ENCODE assay signal across 7 cellular contexts in the genomic region with DNA sequence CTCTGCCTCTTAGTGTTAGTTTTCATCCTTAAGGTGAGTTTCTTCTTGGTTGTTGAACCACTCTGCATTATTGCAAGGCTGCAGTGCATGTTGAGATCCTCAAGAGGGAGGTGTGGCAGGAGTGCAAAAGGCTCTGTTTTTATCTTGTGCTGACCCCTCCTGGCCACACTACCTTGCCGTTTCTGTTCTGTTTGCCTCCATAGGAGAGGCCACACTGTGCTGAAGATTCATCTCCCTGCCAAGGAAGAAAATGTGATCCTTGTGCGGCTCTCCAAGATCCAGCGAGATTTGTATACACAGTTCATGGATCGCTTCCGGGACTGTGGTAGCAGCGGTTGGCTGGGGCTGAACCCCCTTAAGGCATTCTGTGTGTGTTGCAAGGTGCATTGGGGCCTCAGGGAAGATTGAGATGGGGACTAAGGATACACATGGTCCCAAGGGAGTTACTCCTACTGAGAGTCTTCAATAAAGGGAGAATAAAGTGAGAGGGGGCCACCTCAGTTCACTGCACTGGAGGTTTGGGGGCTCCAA. TPM values are rescaled to one million over a fixed set of nuclear protein-coding genes. Genes with fewer than 3 reads are reported as not detected.
DNase-seq lines count a peak whose midpoint lies in the region; ATAC-seq and TF ChIP-seq lines count a peak whose summit lies in the region.

No MANE protein-coding gene starts in this region.

- H3K9me3 Mint-ChIP-seq in GM23338 = no peaks in the 10 kb centered on the region

- no peaks in the 10 kb centered on the region for H3K79me2 ChIP-seq in GM23338 (replicated peaks; ENCODE audit: insufficient read depth)

- no peak overlapping the region for H2AFZ ChIP-seq in GM23338

- no peaks in the 10 kb centered on the region for H3K4me1 Mint-ChIP-seq in GM23338

- no peaks in the 10 kb centered on the region for H3K4me1 ChIP-seq in GM23338 (ENCODE audit: insufficient read depth)

- peak; percentile 99 for ATAC-seq in GM23338

- no peak overlapping the region for H3K27ac ChIP-seq in GM23338 (ENCODE audit: low read depth)
- peak overlapping the region; percentile 74 for H3K27ac ChIP-seq in VCaP

- H3K27me3 Mint-ChIP-seq in GM23338 (ENCODE audit: insufficient read depth, low read depth, poor library complexity) = peaks cover 2% of the 10 kb centered on the region

- H3K9me2 ChIP-seq in GM23338 (ENCODE audit: insufficient read depth) = no peaks in the 10 kb centered on the region

- no peak overlapping the region for H3K4me2 ChIP-seq in GM23338

- no peaks in the 10 kb centered on the region; the same call in 1 of the 2 replicates for H3F3A ChIP-seq in GM23338 (replicated peaks; ENCODE audit: low read depth)

- DNase-seq in ELR (ENCODE audit: low read depth) (peak; percentile 77), GM23338 (ENCODE audit: low spot score) (peak; percentile 92), NCI-H1694 treated with DMSO at 0.1 percent for 48 hours (lab: John Stamatoyannopoulos, UW) (peak; percentile 17), fibroblast of the conjunctiva (ENCODE audit: low read depth) (peak; percentile 67), retinal pigment epithelial cell (ENCODE audit: low read depth) (peak; percentile 28), superior temporal gyrus (ENCODE audit: extremely low spot score) (no peak)

- H3K4me3 ChIP-seq in GM23338 = no peak overlapping the region
- no peak overlapping the region for H3K4me3 ChIP-seq in retinal pigment epithelial cell (ENCODE audit: low read length)

- peaks cover 63% of the 10 kb centered on the region for H3K36me3 Mint-ChIP-seq in GM23338 (ENCODE audit: low read depth)

- H4K20me1 ChIP-seq in GM23338 (replicated peaks; ENCODE audit: insufficient read depth) = peaks cover 4% of the 10 kb centered on the region; the same call in 1 of the 2 replicates

- 0 out of 2 replicates have a peak overlapping the region, but pooled peaks have one; percentile 41 for H3K27ac Mint-ChIP-seq in GM23338

- no peak overlapping the region for H3K4me3 Mint-ChIP-seq in GM23338

- TF ChIP-seq CTCF in GM23338 (conservative IDR thresholded peaks at IDR 0.05; ENCODE audit: low read depth in 2 of 2) (peak; percentile 96 to 100), VCaP (conservative IDR thresholded peaks at IDR 0.05) (peak; percentile 98), retinal pigment epithelial cell (conservative IDR thresholded peaks at IDR 0.05; ENCODE audit: low read depth, low read length) (peak; percentile 97)

- no peaks in the 10 kb centered on the region for H3K27me3 ChIP-seq in GM23338 (ENCODE audit: insufficient read depth)

- peaks cover 52% of the 10 kb centered on the region for H3K36me3 ChIP-seq in GM23338 (ENCODE audit: insufficient read depth)

TF ChIP-seq in GM23338, 12 proteins besides CTCF, POLR2A, EP300 and RAD21 (continues in another document):
- TF ChIP-seq CREB1 (CRISPR knock-in tag; IDR thresholded peaks at IDR 0.05; ENCODE audit: low read depth) = no peak
- TF ChIP-seq ETS1 (IDR thresholded peaks at IDR 0.05) = no peak
- TF ChIP-seq ZNF114 (CRISPR knock-in tag; IDR thresholded peaks at IDR 0.05) = no peak
- TF ChIP-seq, protein P1, sequence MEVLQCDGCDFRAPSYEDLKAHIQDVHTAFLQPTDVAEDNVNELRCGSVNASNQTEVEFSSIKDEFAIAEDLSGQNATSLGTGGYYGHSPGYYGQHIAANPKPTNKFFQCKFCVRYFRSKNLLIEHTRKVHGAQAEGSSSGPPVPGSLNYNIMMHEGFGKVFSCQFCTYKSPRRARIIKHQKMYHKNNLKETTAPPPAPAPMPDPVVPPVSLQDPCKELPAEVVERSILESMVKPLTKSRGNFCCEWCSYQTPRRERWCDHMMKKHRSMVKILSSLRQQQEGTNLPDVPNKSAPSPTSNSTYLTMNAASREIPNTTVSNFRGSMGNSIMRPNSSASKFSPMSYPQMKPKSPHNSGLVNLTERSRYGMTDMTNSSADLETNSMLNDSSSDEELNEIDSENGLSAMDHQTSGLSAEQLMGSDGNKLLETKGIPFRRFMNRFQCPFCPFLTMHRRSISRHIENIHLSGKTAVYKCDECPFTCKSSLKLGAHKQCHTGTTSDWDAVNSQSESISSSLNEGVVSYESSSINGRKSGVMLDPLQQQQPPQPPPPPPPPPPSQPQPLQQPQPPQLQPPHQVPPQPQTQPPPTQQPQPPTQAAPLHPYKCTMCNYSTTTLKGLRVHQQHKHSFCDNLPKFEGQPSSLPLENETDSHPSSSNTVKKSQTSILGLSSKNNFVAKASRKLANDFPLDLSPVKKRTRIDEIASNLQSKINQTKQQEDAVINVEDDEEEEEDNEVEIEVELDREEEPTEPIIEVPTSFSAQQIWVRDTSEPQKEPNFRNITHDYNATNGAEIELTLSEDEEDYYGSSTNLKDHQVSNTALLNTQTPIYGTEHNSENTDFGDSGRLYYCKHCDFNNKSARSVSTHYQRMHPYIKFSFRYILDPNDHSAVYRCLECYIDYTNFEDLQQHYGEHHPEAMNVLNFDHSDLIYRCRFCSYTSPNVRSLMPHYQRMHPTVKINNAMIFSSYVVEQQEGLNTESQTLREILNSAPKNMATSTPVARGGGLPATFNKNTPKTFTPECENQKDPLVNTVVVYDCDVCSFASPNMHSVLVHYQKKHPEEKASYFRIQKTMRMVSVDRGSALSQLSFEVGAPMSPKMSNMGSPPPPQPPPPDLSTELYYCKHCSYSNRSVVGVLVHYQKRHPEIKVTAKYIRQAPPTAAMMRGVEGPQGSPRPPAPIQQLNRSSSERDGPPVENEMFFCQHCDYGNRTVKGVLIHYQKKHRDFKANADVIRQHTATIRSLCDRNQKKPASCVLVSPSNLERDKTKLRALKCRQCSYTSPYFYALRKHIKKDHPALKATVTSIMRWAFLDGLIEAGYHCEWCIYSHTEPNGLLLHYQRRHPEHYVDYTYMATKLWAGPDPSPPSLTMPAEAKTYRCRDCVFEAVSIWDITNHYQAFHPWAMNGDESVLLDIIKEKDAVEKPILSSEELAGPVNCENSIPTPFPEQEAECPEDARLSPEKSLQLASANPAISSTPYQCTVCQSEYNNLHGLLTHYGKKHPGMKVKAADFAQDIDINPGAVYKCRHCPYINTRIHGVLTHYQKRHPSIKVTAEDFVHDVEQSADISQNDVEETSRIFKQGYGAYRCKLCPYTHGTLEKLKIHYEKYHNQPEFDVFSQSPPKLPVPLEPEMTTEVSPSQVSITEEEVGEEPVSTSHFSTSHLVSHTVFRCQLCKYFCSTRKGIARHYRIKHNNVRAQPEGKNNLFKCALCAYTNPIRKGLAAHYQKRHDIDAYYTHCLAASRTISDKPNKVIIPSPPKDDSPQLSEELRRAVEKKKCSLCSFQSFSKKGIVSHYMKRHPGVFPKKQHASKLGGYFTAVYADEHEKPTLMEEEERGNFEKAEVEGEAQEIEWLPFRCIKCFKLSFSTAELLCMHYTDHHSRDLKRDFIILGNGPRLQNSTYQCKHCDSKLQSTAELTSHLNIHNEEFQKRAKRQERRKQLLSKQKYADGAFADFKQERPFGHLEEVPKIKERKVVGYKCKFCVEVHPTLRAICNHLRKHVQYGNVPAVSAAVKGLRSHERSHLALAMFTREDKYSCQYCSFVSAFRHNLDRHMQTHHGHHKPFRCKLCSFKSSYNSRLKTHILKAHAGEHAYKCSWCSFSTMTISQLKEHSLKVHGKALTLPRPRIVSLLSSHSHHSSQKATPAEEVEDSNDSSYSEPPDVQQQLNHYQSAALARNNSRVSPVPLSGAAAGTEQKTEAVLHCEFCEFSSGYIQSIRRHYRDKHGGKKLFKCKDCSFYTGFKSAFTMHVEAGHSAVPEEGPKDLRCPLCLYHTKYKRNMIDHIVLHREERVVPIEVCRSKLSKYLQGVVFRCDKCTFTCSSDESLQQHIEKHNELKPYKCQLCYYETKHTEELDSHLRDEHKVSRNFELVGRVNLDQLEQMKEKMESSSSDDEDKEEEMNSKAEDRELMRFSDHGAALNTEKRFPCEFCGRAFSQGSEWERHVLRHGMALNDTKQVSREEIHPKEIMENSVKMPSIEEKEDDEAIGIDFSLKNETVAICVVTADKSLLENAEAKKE (CRISPR knock-in tag; IDR thresholded peaks at IDR 0.05) = no peak
- TF ChIP-seq, protein P2, sequence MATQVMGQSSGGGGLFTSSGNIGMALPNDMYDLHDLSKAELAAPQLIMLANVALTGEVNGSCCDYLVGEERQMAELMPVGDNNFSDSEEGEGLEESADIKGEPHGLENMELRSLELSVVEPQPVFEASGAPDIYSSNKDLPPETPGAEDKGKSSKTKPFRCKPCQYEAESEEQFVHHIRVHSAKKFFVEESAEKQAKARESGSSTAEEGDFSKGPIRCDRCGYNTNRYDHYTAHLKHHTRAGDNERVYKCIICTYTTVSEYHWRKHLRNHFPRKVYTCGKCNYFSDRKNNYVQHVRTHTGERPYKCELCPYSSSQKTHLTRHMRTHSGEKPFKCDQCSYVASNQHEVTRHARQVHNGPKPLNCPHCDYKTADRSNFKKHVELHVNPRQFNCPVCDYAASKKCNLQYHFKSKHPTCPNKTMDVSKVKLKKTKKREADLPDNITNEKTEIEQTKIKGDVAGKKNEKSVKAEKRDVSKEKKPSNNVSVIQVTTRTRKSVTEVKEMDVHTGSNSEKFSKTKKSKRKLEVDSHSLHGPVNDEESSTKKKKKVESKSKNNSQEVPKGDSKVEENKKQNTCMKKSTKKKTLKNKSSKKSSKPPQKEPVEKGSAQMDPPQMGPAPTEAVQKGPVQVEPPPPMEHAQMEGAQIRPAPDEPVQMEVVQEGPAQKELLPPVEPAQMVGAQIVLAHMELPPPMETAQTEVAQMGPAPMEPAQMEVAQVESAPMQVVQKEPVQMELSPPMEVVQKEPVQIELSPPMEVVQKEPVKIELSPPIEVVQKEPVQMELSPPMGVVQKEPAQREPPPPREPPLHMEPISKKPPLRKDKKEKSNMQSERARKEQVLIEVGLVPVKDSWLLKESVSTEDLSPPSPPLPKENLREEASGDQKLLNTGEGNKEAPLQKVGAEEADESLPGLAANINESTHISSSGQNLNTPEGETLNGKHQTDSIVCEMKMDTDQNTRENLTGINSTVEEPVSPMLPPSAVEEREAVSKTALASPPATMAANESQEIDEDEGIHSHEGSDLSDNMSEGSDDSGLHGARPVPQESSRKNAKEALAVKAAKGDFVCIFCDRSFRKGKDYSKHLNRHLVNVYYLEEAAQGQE (IDR thresholded peaks at IDR 0.05; ENCODE audit: unreplicated experiment) = no peak
- TF ChIP-seq JUNB (IDR thresholded peaks at IDR 0.05; ENCODE audit: unreplicated experiment) = no peak
- no peak for TF ChIP-seq POLR2AphosphoS5 (IDR thresholded peaks at IDR 0.05; ENCODE audit: low read depth)
- TF ChIP-seq EZH2 (IDR thresholded peaks at IDR 0.05; ENCODE audit: low read depth, unreplicated experiment) = no peak

RNA-seq across cellular contexts. Expression of gene TEX264, which starts 33.0 kb away (rescaled TPM):
- total RNA-seq in GM23338 (2014; rRNA removed; shearing (Covaris generic)) = 10.5 and 13.3 TPM in 2 replicates
- polyA plus RNA-seq in GM23338 (2016; fragmentation: Nextera tagmentation; extraction: Ambion mirVana) = 9.7 and 10.0 TPM in 2 replicates
